In the genomic region with DNA sequence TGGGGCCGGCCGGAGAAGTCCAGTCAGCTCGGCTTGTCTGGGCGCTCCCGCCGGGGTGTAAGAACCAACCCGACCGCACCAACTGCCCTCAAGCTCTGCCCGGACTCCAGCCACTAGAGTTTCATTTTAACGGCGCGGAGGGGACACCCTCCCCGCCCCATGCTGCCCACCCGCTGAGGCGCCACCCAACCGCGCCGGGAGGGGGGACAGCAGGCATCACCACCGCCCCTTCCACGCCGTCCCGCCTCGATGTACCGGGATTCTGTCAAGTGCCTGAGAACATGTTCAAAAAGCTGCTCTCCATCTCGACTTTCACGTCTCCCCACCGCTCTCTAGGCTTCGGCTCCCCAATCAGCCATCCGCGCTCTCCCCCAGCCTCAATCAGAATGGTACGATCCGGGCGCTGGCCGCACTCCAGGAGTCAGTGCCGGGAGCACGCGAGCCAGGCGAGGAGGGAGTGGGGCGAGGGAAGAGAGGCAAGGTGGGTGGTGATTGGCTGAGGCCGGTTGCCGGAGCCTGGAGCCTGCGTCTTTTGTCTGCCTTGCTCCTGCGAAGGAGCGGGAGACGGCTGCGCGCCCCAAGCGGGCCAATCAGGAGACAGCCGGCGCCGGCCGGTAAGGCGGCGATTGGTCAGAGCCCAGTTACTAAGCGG, we compare ENCODE assay signal across 8 cellular contexts.
DNase-seq lines count a peak whose midpoint lies in the region; ATAC-seq and FAIRE-seq lines count a peak whose summit lies in the region.

A gene (minus strand): TSS at position 101 of the 652 bp plus-strand sequence. CDS start 677 bp downstream, outside the sequence.

- ATAC-seq in GM18909 (IDR thresholded peaks at IDR 0.05; ENCODE audit: poor library complexity, unreplicated experiment) (peak; percentile 84), HG03175 (IDR thresholded peaks at IDR 0.05; ENCODE audit: unreplicated experiment) (peak; percentile 91)
- ATAC-seq in activated CD4-positive, CD25-positive, alpha-beta regulatory T cell treated with anti-CD3 and anti-CD28 coated beads, Interleukin-2, amount 50 U/mL, for 24 hours = peak; percentile 97

- peak; percentile 68 for FAIRE-seq in islet of Langerhans (lab: Jason Lieb, UNC)

- peak; percentile 99 for DNase-seq in AG08395 (ENCODE audit: low spot score)
- DNase-seq in NCI-H226 = peak; percentile 98
- peak; percentile 99 to 100 for DNase-seq in cerebellar nuclear complex (lab: John Stamatoyannopoulos, UW)
- peak; percentile 83 for DNase-seq in stimulated activated CD4-positive, alpha-beta T cell treated with anti-CD3 and anti-CD28 coated beads, Interleukin-12 subunit alpha, Interleukin-12 subunit beta, amount 100 ng/mL, for 4 hours

Comparison
In these comparisons a context has a peak if more than half of its experiments do, and no peak if none do; other contexts are left out.
1. Peak in every context shown above with its lines: DNase-seq and ATAC-seq.